10 cellular contexts compared by ENCODE assay signal in the genomic region with DNA sequence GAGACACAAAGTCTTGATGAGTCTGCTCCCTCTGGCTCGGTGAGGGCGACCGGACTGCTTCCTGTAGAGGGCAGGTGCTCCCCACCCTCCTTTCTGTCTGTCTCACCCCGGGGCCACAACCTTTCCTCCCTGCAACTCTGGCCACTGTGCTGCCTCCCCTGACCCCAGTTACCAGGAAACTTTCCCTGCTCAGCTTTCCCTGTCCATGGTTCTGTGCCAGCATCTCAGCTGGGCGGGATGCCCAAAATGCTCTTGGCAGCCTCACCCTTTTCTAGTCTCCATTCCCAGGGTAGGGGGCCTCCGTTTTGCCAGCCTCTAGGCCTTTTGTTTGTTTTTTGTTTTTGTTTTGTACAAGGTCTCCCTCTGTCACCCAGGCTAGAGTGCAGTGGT. TPM values are rescaled to one million over a fixed set of nuclear protein-coding genes. Genes with fewer than 3 reads are reported as not detected.
DNase-seq lines count a peak whose midpoint lies in the region; ATAC-seq lines count a peak whose summit lies in the region.
"Had no signal": no experiment of that assay in that cellular context is flagged by ENCODE, and none has a peak within 500 bp of the region (broad histone marks: within the 10 kb centered on the region; RNA-seq: fewer than 3 reads in every experiment).

No MANE protein-coding gene starts in this region.

- H3K27ac ChIP-seq in angular gyrus (ENCODE audit: low read depth, low read length) (peak overlapping the region; percentile 20), layer of hippocampus (ENCODE audit: low read depth, low read length) (peak overlapping the region; percentile 55)
- H3K27ac ChIP-seq: 22Rv1 had no signal

- H3K4me3 Mint-ChIP-seq in stimulated activated memory B cell treated with anti-CD40 and anti-IgM and Interleukin-4, amounts not matched to agents 10 μg/mL and 1 μg/mL and 100 μg/mL, for 72 hours, result peak overlapping the region; percentile 81

- intact Hi-C loops in posterior vena cava (cut with DNase I), result no loop called here

- no peaks in the 10 kb centered on the region for H3K27me3 ChIP-seq in layer of hippocampus (ENCODE audit: control insufficient read depth, insufficient read depth, low read length)

- no peak for ATAC-seq in stimulated activated memory B cell treated with anti-CD40 and anti-IgM and Interleukin-4, amounts not matched to agents 10 μg/mL and 1 μg/mL and 100 μg/mL, for 72 hours

- H3K27me3 Mint-ChIP-seq in stimulated activated memory B cell treated with anti-CD40 and anti-IgM and Interleukin-4, amounts not matched to agents 10 μg/mL and 1 μg/mL and 100 μg/mL, for 72 hours, result no peaks in the 10 kb centered on the region

- no peaks in the 10 kb centered on the region for H3K9me3 Mint-ChIP-seq in stimulated activated memory B cell treated with anti-CD40 and anti-IgM and Interleukin-4, amounts not matched to agents 10 μg/mL and 1 μg/mL and 100 μg/mL, for 72 hours

- H3K36me3 Mint-ChIP-seq in stimulated activated memory B cell treated with anti-CD40 and anti-IgM and Interleukin-4, amounts not matched to agents 10 μg/mL and 1 μg/mL and 100 μg/mL, for 72 hours, result peaks cover 27% of the 10 kb centered on the region

- peak overlapping the region; percentile 4 for H3K27ac Mint-ChIP-seq in stimulated activated memory B cell treated with anti-CD40 and anti-IgM and Interleukin-4, amounts not matched to agents 10 μg/mL and 1 μg/mL and 100 μg/mL, for 72 hours

- H3K4me1 Mint-ChIP-seq in stimulated activated memory B cell treated with anti-CD40 and anti-IgM and Interleukin-4, amounts not matched to agents 10 μg/mL and 1 μg/mL and 100 μg/mL, for 72 hours, result peaks cover 19% of the 10 kb centered on the region

- DNase-seq in DMS 273 (lab: John Stamatoyannopoulos, UW; ENCODE audit: unreplicated experiment), result peak; percentile 59
- no peak for DNase-seq in DMS 273 treated with DMSO at 0.1 percent for 48 hours (lab: John Stamatoyannopoulos, UW)
- DNase-seq in LoVo (ENCODE audit: low spot score), result no peak
- DNase-seq in posterior vena cava (ENCODE audit: low spot score), result no peak
- no peak for DNase-seq in amniotic stem cell (lab: John Stamatoyannopoulos, UW)

RNA-seq across cellular contexts. Expression of gene PLD2, which starts 1.4 kb away (rescaled TPM):
- 10 to 100 TPM; 22.2 to 30.3 TPM for total RNA-seq in posterior vena cava

RNA-seq across cellular contexts. Expression of gene PSMB6, which starts 12.4 kb away (rescaled TPM):
- total RNA-seq in posterior vena cava, result 100 to 1,000 TPM in 1 of 2 donors, 10 to 100 TPM in 1; 87.5 to 103 TPM

RNA-seq across cellular contexts. Expression of gene GLTPD2, which starts 19.6 kb away (rescaled TPM):
- total RNA-seq in posterior vena cava, result not detected
- total RNA-seq: T-helper 1 cell treated with Interleukin-12 subunit alpha and Interleukin-12 subunit beta and Interleukin-4 antibody, amounts not matched to agents 30 ng/mL and 1 ng/mL, for 36 hours had no signal

RNA-seq across cellular contexts. Expression of gene VMO1, which starts 22.2 kb away (rescaled TPM):
- 1 to 10 TPM; 2.1 to 3.4 TPM for total RNA-seq in posterior vena cava
